Comparison of ENCODE assay signal across 8 cellular contexts in the genomic region with DNA sequence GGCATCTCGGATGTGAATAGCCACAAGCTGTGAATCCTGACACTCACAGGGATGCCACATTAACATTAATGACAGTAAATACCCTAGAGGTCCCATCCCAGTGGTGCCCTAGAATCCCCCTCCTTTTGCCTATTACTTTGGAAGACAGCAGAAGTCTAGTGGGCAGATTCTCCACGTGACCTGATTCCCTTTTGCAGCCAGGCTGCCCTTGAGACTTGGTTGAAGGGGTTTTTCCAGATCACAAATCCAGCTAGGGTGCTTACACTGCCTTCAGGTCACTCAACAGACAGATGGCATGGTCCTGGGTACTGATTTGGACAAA. TPM values are rescaled to one million over a fixed set of nuclear protein-coding genes. Genes with fewer than 3 reads are reported as not detected.
DNase-seq lines count a peak whose midpoint lies in the region; ATAC-seq and TF ChIP-seq lines count a peak whose summit lies in the region.

No MANE protein-coding gene starts in this region.

- H3K36me3 Mint-ChIP-seq in activated T-cell treated with anti-CD3 and anti-CD28 coated beads, Interleukin-2, amount 50 U/mL, for 24 hours (ENCODE audit: low read depth), result peaks cover 78% of the 10 kb centered on the region

- H3K27me3 Mint-ChIP-seq in activated T-cell treated with anti-CD3 and anti-CD28 coated beads, Interleukin-2, amount 50 U/mL, for 24 hours, result no peaks in the 10 kb centered on the region

- CTCF ChIA-PET in HEK293T (lab: Yijun Ruan, JAX), result no interaction called here

- H3K27me3 ChIP-seq in lung (ENCODE audit: control insufficient read depth, insufficient read depth) (no peaks in the 10 kb centered on the region), thoracic aorta (replicated peaks; ENCODE audit: insufficient read depth) (no peaks in the 10 kb centered on the region)

- H3K4me3 ChIP-seq in lung (no peak overlapping the region), thoracic aorta (peak overlapping the region; percentile 12)

- H3K9me3 Mint-ChIP-seq in activated T-cell treated with anti-CD3 and anti-CD28 coated beads, Interleukin-2, amount 50 U/mL, for 24 hours, result peaks cover 3% of the 10 kb centered on the region

- no peak for DNase-seq in activated T-cell treated with anti-CD3 and anti-CD28 coated beads, Interleukin-2, amount 50 U/mL, for 24 hours
- no peak for DNase-seq in activated T-cell treated with anti-CD3 and anti-CD28 coated beads, Interleukin-2, amount 50 U/mL, for 1 hour
- DNase-seq in lung (ENCODE audit: low spot score), result no peak
- no peak for DNase-seq in thoracic aorta (ENCODE audit: low spot score)
- no peak for DNase-seq in AG08396 (ENCODE audit: low spot score)
- no peak for DNase-seq in HEK293T (ENCODE audit: extremely low spot score)
- DNase-seq in cerebellum (ENCODE audit: low spot score), result no peak

- WGBS in adipose tissue, 3 donors, result 38 to 83% (median 58%) methylated on average over 2 of the region's 2 CpGs
- WGBS in lung, 2 donors, result 40 to 46% methylated on average over 2 of the region's 2 CpGs

- H3K4me1 Mint-ChIP-seq in activated T-cell treated with anti-CD3 and anti-CD28 coated beads, Interleukin-2, amount 50 U/mL, for 24 hours (ENCODE audit: low read depth), result peaks cover 93% of the 10 kb centered on the region

- peaks cover 57 to 61% of the 10 kb centered on the region in 2 donors for H3K4me1 ChIP-seq in lung (ENCODE audit: control insufficient read depth in 2 of 2, insufficient read depth in 2 of 2, low read length in 2 of 2)
- peaks cover 79 to 98% of the 10 kb centered on the region in 2 donors for H3K4me1 ChIP-seq in thoracic aorta (ENCODE audit: control insufficient read depth in 1 of 2, low read depth in 2 of 2)

- peak overlapping the region; percentile 99 for H3K27ac Mint-ChIP-seq in activated T-cell treated with anti-CD3 and anti-CD28 coated beads, Interleukin-2, amount 50 U/mL, for 24 hours

- H3K36me3 ChIP-seq in lung (ENCODE audit: control insufficient read depth in 2 of 2, insufficient read depth in 2 of 2, low read length in 2 of 2) (no peaks in the 10 kb centered on the region), thoracic aorta (no peaks in the 10 kb centered on the region)

- TF ChIP-seq CTCF in lung (IDR thresholded peaks at IDR 0.05; ENCODE audit: control extremely low read depth, extremely low read depth), result no peak
- TF ChIP-seq CTCF in thoracic aorta (IDR thresholded peaks at IDR 0.05), result no peak

- H3K27ac ChIP-seq in adipose tissue (ENCODE audit: low read depth, low read length) (peak overlapping the region; percentile 83), lung (ENCODE audit: low read depth in 1 of 2, low read length in 1 of 2) (peak overlapping the region; percentile 85 to 95), thoracic aorta (peak overlapping the region; percentile 98 to 99)

- H3K9me3 ChIP-seq in lung (ENCODE audit: control insufficient read depth in 2 of 2, insufficient read depth in 1 of 2, low read length in 1 of 2), result no peaks in the 10 kb centered on the region
- H3K9me3 ChIP-seq in thoracic aorta, result no peaks in the 10 kb centered on the region

- POLR2A ChIA-PET in HEK293T (lab: Yijun Ruan, JAX), result interaction anchor here (3.9 kb wide), 1 partner anchor 18 kb away, joined by 32 read pairs; no protein-coding TSS in a partner anchor

- peak overlapping the region; percentile 96 for H3K4me3 Mint-ChIP-seq in activated T-cell treated with anti-CD3 and anti-CD28 coated beads, Interleukin-2, amount 50 U/mL, for 24 hours

- ATAC-seq in lung (ENCODE audit: insufficient read depth, low FRiP score) (no peak), thoracic aorta (ENCODE audit: insufficient number of reproducible peaks, low FRiP score, low read depth) (no peak)

TF ChIP-seq in HEK293T, 16 proteins besides CTCF, POLR2A, EP300 and RAD21:
- TF ChIP-seq FOXK2 (IDR thresholded peaks at IDR 0.05) (no peak), HDGF (IDR thresholded peaks at IDR 0.05; ENCODE audit: borderline replicate concordance) (no peak), BHLHE40 (IDR thresholded peaks at IDR 0.05; ENCODE audit: borderline replicate concordance) (no peak), L3MBTL2 (conservative IDR thresholded peaks at IDR 0.05) (no peak), SP1 (IDR thresholded peaks at IDR 0.05) (no peak), ELF4 (IDR thresholded peaks at IDR 0.05) (no peak), SUZ12 (IDR thresholded peaks at IDR 0.05) (no peak), ARNT (IDR thresholded peaks at IDR 0.05) (no peak), TARDBP (IDR thresholded peaks at IDR 0.05) (no peak), ZNF384 (IDR thresholded peaks at IDR 0.05) (no peak), NFRKB (IDR thresholded peaks at IDR 0.05) (no peak), FOXM1 (IDR thresholded peaks at IDR 0.05; ENCODE audit: borderline replicate concordance) (no peak), CTBP1 (IDR thresholded peaks at IDR 0.05; ENCODE audit: borderline replicate concordance) (no peak), FOXA1 (IDR thresholded peaks at IDR 0.05) (no peak), LEF1 (IDR thresholded peaks at IDR 0.05; ENCODE audit: borderline replicate concordance) (no peak)
- TF ChIP-seq, protein P1, sequence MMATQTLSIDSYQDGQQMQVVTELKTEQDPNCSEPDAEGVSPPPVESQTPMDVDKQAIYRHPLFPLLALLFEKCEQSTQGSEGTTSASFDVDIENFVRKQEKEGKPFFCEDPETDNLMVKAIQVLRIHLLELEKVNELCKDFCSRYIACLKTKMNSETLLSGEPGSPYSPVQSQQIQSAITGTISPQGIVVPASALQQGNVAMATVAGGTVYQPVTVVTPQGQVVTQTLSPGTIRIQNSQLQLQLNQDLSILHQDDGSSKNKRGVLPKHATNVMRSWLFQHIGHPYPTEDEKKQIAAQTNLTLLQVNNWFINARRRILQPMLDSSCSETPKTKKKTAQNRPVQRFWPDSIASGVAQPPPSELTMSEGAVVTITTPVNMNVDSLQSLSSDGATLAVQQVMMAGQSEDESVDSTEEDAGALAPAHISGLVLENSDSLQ (IDR thresholded peaks at IDR 0.05), result no peak

RNA-seq across cellular contexts. Expression of a gene that starts 8.7 kb away (rescaled TPM):
- polyA plus RNA-seq in adipose tissue, result 100 to 1,000 TPM in 1 of 3 donors, 10 to 100 TPM in 2; 18.9 to 107 (median 59.0) TPM
- total RNA-seq in lung, result 100 to 1,000 TPM in 1 of 2 donors, 10 to 100 TPM in 1; 49.3 to 119 TPM
- polyA plus RNA-seq in lung, result 10 to 100 TPM; 67.6 to 71.9 TPM
- 100 to 1,000 TPM in 1 of 2 donors, 10 to 100 TPM in 1; 77.8 to 112 TPM for total RNA-seq in thoracic aorta
- total RNA-seq in cerebellum, result 12.1 TPM

RNA-seq across cellular contexts. Expression of a gene that starts 38.0 kb away (rescaled TPM):
- polyA plus RNA-seq in adipose tissue (10 to 100 TPM in 2 of 3 donors, 1 to 10 TPM in 1; 9.8 to 21.4 (median 17.0) TPM), lung (10 to 100 TPM; 16.8 to 24.5 TPM)
- total RNA-seq in lung (10 to 100 TPM; 16.9 to 31.3 TPM), thoracic aorta (100 to 1,000 TPM in 1 of 2 donors, 10 to 100 TPM in 1; 60.5 to 107 TPM), cerebellum (7.8 TPM)

RNA-seq across cellular contexts. Expression of a gene that starts 52.4 kb away (rescaled TPM):
- 100 to 1,000 TPM in 1 of 3 donors, 10 to 100 TPM in 2; 11.6 to 239 (median 57.9) TPM for polyA plus RNA-seq in adipose tissue
- total RNA-seq in lung, result 10 to 100 TPM; 11.3 to 26.5 TPM
- 10 to 100 TPM in 1 of 2 donors, 1 to 10 TPM in 1; 8.3 to 40.4 TPM for polyA plus RNA-seq in lung
- 10 to 100 TPM; 40.9 to 77.4 TPM for total RNA-seq in thoracic aorta
- 11.9 TPM for total RNA-seq in cerebellum
